ENCODE assay signal across 1 cellular context in the genomic region with DNA sequence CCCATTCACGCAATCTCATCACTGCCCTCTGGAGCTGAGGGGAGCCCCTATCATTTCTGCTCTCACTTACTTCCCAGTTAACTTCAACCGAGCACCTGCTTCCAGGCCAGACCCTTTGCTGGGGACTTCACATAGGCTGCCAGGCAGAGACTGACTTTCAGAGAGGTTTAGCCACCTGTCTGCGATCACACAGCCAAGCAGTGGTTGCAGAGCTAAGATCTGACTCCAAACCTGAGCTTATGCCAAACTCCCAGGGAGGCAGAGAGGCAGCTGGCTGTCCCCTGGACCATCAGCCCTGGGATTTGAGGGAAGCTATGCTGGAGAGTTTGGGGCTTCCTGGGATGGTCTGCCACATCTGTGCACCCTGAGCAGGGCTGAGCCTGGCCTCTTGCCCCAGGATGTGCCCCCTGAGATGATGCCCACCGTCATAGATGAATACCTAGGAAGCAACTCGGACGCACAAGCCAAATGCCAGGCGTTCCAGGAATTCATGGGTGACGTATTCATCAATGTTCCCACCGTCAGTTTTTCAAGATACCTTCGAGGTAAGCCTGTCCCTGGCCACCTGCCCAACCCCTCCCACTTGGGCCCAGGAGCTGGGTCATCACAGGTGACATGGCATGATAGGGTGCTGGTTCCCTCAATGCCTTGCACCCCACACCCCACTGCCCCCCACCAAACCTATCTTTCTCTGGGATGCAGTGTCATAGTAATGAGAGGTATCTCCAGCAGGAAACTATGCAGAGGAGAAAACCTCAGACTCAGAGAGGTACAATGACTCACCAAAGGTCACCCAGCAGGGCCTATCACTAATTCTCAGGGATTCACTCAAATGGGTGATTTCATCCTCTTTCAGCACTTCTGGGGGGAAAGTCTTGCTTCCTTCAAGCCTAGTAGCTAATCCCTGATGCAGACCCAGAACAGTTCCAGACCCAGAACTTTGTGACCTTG.
A peak's percentile ranks its signal among the peaks of the same experiment; 100 is the strongest.
TF ChIP-seq lines count a peak whose summit lies in the region.

No MANE protein-coding gene starts in this region.

TF ChIP-seq in A549, 52 proteins besides CTCF, POLR2A, EP300 and RAD21:
- TF ChIP-seq HOXA7 (CRISPR knock-in tag; IDR thresholded peaks at IDR 0.05) (no peak), ZFP36 (IDR thresholded peaks at IDR 0.05; ENCODE audit: borderline replicate concordance, partially characterized antibody) (peak; percentile 24), FOXS1 (CRISPR knock-in tag; IDR thresholded peaks at IDR 0.05) (no peak), HOXB13 (CRISPR knock-in tag; IDR thresholded peaks at IDR 0.05; ENCODE audit: low read depth) (no peak), JUN (IDR thresholded peaks at IDR 0.05) (0 out of 5 replicates have a peak, but pooled peaks of 1 of the 2 experiments have one; percentile 30), GATA3 (IDR thresholded peaks at IDR 0.05; ENCODE audit: borderline replicate concordance) (peak; percentile 55; the same call in 1 of the 2 replicates)
- TF ChIP-seq, protein P1, sequence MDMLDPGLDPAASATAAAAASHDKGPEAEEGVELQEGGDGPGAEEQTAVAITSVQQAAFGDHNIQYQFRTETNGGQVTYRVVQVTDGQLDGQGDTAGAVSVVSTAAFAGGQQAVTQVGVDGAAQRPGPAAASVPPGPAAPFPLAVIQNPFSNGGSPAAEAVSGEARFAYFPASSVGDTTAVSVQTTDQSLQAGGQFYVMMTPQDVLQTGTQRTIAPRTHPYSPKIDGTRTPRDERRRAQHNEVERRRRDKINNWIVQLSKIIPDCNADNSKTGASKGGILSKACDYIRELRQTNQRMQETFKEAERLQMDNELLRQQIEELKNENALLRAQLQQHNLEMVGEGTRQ (IDR thresholded peaks at IDR 0.05): no peak
